ENCODE assay signal across 8 cellular contexts in the genomic region with DNA sequence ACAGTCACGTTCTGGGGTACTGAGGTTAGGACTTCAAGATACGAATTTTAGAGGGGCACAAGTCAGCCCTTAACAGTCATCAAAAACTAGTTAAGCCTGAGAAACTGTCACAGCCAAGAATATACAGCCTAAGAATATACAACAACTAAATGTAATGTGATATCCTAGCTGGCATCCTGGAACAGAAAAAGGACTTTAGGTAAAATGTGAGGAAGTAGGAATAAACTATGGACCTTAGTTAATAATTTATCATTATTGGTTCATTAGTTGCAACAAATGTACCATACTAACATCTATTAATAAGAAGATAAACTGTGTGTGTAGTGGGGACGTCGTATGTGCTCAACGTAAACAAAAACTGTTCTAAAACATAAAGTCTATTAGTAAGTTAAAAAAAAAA.
DNase-seq lines count a peak whose midpoint lies in the region; ATAC-seq and TF ChIP-seq lines count a peak whose summit lies in the region.

No MANE protein-coding gene starts in this region.

- H3K27ac ChIP-seq in SK-N-MC, result peak overlapping the region; percentile 87

- H3K9ac ChIP-seq in SK-N-MC (ENCODE audit: insufficient read length), result peak overlapping the region; percentile 88

- ATAC-seq in HG02870 (IDR thresholded peaks at IDR 0.05; ENCODE audit: unreplicated experiment) (no peak), GM18858 (IDR thresholded peaks at IDR 0.05; ENCODE audit: unreplicated experiment) (no peak)

- TF ChIP-seq CTCF in GM06990 (IDR thresholded peaks at IDR 0.05; ENCODE audit: insufficient read depth, low read length, poor library complexity, severe bottlenecking) (no peak), fibroblast of mammary gland (conservative IDR thresholded peaks at IDR 0.05; ENCODE audit: control insufficient read depth, insufficient read depth, low read depth, low read length) (no peak), retinal pigment epithelial cell (conservative IDR thresholded peaks at IDR 0.05; ENCODE audit: low read depth, low read length) (no peak)

- H3K4me3 ChIP-seq in GM06990 (replicated peaks; ENCODE audit: low read depth, low read length) (peak overlapping the region; percentile 95), SK-N-MC (peak overlapping the region; percentile 89), fibroblast of mammary gland (ENCODE audit: control insufficient read depth, low read depth, low read length) (peak overlapping the region; percentile 98), retinal pigment epithelial cell (ENCODE audit: low read length) (peak overlapping the region; percentile 99)

- no peak for DNase-seq in GM06990 (ENCODE audit: extremely low read depth, insufficient read length)
- DNase-seq in SK-N-MC (ENCODE audit: low read depth, low spot score), result no peak
- DNase-seq in fibroblast of mammary gland (ENCODE audit: low read depth), result no peak
- no peak for DNase-seq in retinal pigment epithelial cell (ENCODE audit: low read depth)
- no peak for DNase-seq in inferior parietal cortex (ENCODE audit: extremely low spot score)
- no peak for DNase-seq in SW 1271 (lab: John Stamatoyannopoulos, UW)

- H3K27me3 ChIP-seq in GM06990 (replicated peaks; ENCODE audit: control insufficient read depth, insufficient read depth, low read length), result no peaks in the 10 kb centered on the region

- peaks cover 1% of the 10 kb centered on the region for H3K36me3 ChIP-seq in GM06990 (ENCODE audit: control insufficient read depth, insufficient read depth, low read length)
- peaks cover 31% of the 10 kb centered on the region for H3K36me3 ChIP-seq in SK-N-MC (ENCODE audit: insufficient read depth, low read length)

- no peaks in the 10 kb centered on the region for H3K9me3 ChIP-seq in SK-N-MC (ENCODE audit: low read depth, low read length)
